In genomic region chr18:7974200-7974874, GRCh38 we compare ENCODE assay signal across 16 cellular contexts.
DNase-seq lines count a peak whose midpoint lies in the region; ATAC-seq, FAIRE-seq and TF ChIP-seq lines count a peak whose summit lies in the region.
"Had no signal": no experiment of that assay in that cellular context is flagged by ENCODE, and none has a peak within 500 bp of the region (broad histone marks: within the 10 kb centered on the region; RNA-seq: fewer than 3 reads in every experiment).

No MANE protein-coding gene starts in this region.

- TF ChIP-seq POLR2A in adrenal gland (IDR thresholded peaks at IDR 0.05): no peak

- H3K27me3 ChIP-seq in adrenal gland: no peaks in the 10 kb centered on the region
- H3K27me3 ChIP-seq in heart right ventricle: no peaks in the 10 kb centered on the region
- H3K27me3 ChIP-seq in pancreas: no peaks in the 10 kb centered on the region

- peak in 7 of 8 donors; percentile 50 to 93 (median 81) for ATAC-seq in heart right ventricle
- peak; percentile 86 to 95 (median 90) for ATAC-seq in pancreas
- ATAC-seq in GM21528 (IDR thresholded peaks at IDR 0.05; ENCODE audit: low FRiP score, unreplicated experiment): no peak
- ATAC-seq in HG02642 (IDR thresholded peaks at IDR 0.05; ENCODE audit: poor library complexity, unreplicated experiment): no peak

- intact Hi-C loops in adrenal gland (cut with DNase I) (no loop called here), heart right ventricle (cut with DNase I) (no loop called here), pancreas (cut with DNase I) (no loop called here)

- peak; percentile 44 for FAIRE-seq in D721Med (lab: Jason Lieb, UNC)
- FAIRE-seq in pancreas (lab: Jason Lieb, UNC): no peak
- FAIRE-seq: A204.1, G401.6, GM12891 had no signal

- peak overlapping the region in 1 of 4 donors; percentile 14 for H3K4me3 ChIP-seq in adrenal gland
- no peak overlapping the region for H3K4me3 ChIP-seq in heart right ventricle
- no peak overlapping the region for H3K4me3 ChIP-seq in pancreas

- H3K4me1 ChIP-seq in adrenal gland (replicated peaks in 1 of 2) (peaks cover 0 to 11% of the 10 kb centered on the region in 2 donors), heart right ventricle (peaks cover 0 to 41% (median 20%) of the 10 kb centered on the region in 9 donors), pancreas (no peaks in the 10 kb centered on the region)

- DNase-seq in D721Med (ENCODE audit: insufficient read length, low spot score): no peak
- DNase-seq in adrenal gland: peak in 5 of 7 donors; percentile 45 to 56 (median 46)
- no peak for DNase-seq in heart right ventricle
- peak in 2 of 6 donors; percentile 23 to 39 for DNase-seq in pancreas
- no peak for DNase-seq in caudate nucleus (lab: John Stamatoyannopoulos, UW)
- DNase-seq: Calu3; CD4-positive, alpha-beta T cell; DMS79 treated with DMSO at 0.1 percent for 48 hours; EL; GOT3; H9 had no signal

- H3K36me3 ChIP-seq in adrenal gland (replicated peaks in 1 of 2) (no peaks in the 10 kb centered on the region), heart right ventricle (peaks cover 0 to 5% (median 0%) of the 10 kb centered on the region in 9 donors), pancreas (no peaks in the 10 kb centered on the region)

- H3K9me3 ChIP-seq in adrenal gland (replicated peaks in 1 of 3) (no peaks in the 10 kb centered on the region), heart right ventricle (no peaks in the 10 kb centered on the region), pancreas (no peaks in the 10 kb centered on the region)

- H3K27ac ChIP-seq in adrenal gland (peak overlapping the region in 3 of 5 donors; percentile 13 to 21 (median 15)), heart right ventricle (peak overlapping the region in 5 of 10 donors; percentile 4 to 55 (median 43)), pancreas (no peak overlapping the region), caudate nucleus (ENCODE audit: low read depth, low read length) (no peak overlapping the region)

- TF ChIP-seq CTCF in D721Med (IDR thresholded peaks at IDR 0.05; ENCODE audit: insufficient read depth, missing control alignments): no peak
- no peak for TF ChIP-seq CTCF in adrenal gland (IDR thresholded peaks at IDR 0.05)
- no peak for TF ChIP-seq CTCF in heart right ventricle (IDR thresholded peaks at IDR 0.05)
- TF ChIP-seq CTCF in pancreas (IDR thresholded peaks at IDR 0.05): no peak

- 51 to 61% (median 56%) methylated on average over 6 of the region's 6 CpGs for WGBS in adrenal gland, 4 donors
- WGBS in heart right ventricle, 2 donors: 62 to 66% methylated on average over 6 of the region's 6 CpGs
- 34 to 37% methylated on average over 6 of the region's 6 CpGs for WGBS in pancreas, 2 donors

Comparison
In these comparisons a context has a peak if more than half of its experiments do, and no peak if none do; other contexts are left out.
1. DNase-seq: peak in adrenal gland (5 of 7); none in D721Med (single experiment), heart right ventricle (0 of 2) and caudate nucleus (0 of 61).
2. H3K27ac ChIP-seq: peak in adrenal gland (3 of 5); none in pancreas (0 of 4) and caudate nucleus (single experiment).
3. ATAC-seq: peak in heart right ventricle (7 of 8) and pancreas (4 of 4); none in GM21528 (single experiment) and HG02642 (single experiment).